ENCODE assay signal across 19 cellular contexts in the genomic region with DNA sequence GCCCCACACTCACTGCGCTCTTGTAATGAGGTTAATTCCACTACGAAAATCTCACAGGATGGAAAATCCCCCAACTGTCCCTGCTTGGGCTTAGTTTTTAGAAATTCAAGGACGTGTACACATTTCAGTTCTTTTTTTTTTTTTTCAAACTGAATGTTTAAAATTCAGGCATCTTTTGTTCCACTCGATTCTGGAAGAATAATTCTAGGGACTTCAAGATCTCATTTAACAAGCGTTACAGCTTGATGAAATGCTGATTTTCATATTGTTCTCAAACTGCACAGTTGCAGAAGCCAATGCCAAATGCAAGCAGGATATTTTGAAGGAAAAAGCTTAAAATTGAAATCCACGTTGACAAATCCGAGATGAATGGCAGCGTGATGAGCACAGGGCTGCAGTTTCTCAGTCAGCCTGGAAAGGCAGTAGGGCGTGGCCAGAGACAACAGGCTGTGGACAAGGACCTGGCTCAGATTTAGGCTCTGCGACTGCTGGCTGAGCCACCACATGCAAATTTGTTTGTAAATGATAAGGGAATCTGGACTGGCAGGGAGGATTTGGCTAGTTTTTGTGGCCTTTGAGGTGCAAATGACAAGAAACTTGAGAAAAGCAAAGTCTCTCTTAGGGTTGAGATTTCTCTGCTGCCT.
"Had no signal": no experiment of that assay in that cellular context is flagged by ENCODE, and none has a peak within 500 bp of the region (broad histone marks: within the 10 kb centered on the region; RNA-seq: fewer than 3 reads in every experiment).

No MANE protein-coding gene starts in this region.

- H3K9me3 ChIP-seq: body of pancreas, lower lobe of right lung, psoas muscle, right lobe of liver, testis had no signal

- H3K27me3 ChIP-seq: body of pancreas, right lobe of liver, testis had no signal

- H3K4me3 ChIP-seq: body of pancreas, lower lobe of right lung, psoas muscle, right lobe of liver, testis had no signal

- H3K9me3 Mint-ChIP-seq: activated naive CD4-positive, alpha-beta T cell treated with anti-CD3 and anti-CD28 coated beads, Interleukin-2, amount 50 U/mL, for 24 hours; activated T-cell treated with anti-CD3 and anti-CD28 coated beads, Interleukin-2, amount 50 U/mL, for 24 hours; natural killer cell treated with Interleukin-12 subunit alpha and Interleukin-12 subunit beta and Interleukin-15 and Interleukin-18, amount 100 ng/mL, for 72 hours had no signal

- H3K27ac Mint-ChIP-seq: activated CD8-positive, alpha-beta memory T cell treated with anti-CD3 and anti-CD28 coated beads, Interleukin-2, amount 10 ng/mL, durations not matched to agents 7 days and 5 days; activated naive CD4-positive, alpha-beta T cell treated with anti-CD3 and anti-CD28 coated beads, Interleukin-2, amount 50 U/mL, for 24 hours; activated T-cell treated with anti-CD3 and anti-CD28 coated beads, Interleukin-2, amount 50 U/mL, for 24 hours; immature natural killer cell; natural killer cell treated with Interleukin-12 subunit alpha and Interleukin-12 subunit beta and Interleukin-15 and Interleukin-18, amount 100 ng/mL, for 72 hours had no signal

- H3K4me3 Mint-ChIP-seq: activated CD8-positive, alpha-beta memory T cell treated with anti-CD3 and anti-CD28 coated beads, Interleukin-2, amount 10 ng/mL, durations not matched to agents 7 days and 5 days; activated naive CD4-positive, alpha-beta T cell treated with anti-CD3 and anti-CD28 coated beads, Interleukin-2, amount 50 U/mL, for 24 hours; activated T-cell treated with anti-CD3 and anti-CD28 coated beads, Interleukin-2, amount 50 U/mL, for 24 hours; immature natural killer cell; natural killer cell treated with Interleukin-12 subunit alpha and Interleukin-12 subunit beta and Interleukin-15 and Interleukin-18, amount 100 ng/mL, for 72 hours had no signal

- H3K4me1 Mint-ChIP-seq: activated CD8-positive, alpha-beta memory T cell treated with anti-CD3 and anti-CD28 coated beads, Interleukin-2, amount 10 ng/mL, durations not matched to agents 7 days and 5 days; activated naive CD4-positive, alpha-beta T cell treated with anti-CD3 and anti-CD28 coated beads, Interleukin-2, amount 50 U/mL, for 24 hours; immature natural killer cell had no signal

- H3K4me1 ChIP-seq: body of pancreas, lower lobe of right lung, psoas muscle, right lobe of liver had no signal

- DNase-seq: activated CD4-positive, alpha-beta T cell treated with anti-CD3 and anti-CD28 coated beads for 1 hour; activated CD4-positive, alpha-beta T cell treated with anti-CD3 and anti-CD28 coated beads, Interleukin-2, amount 50 U/mL, for 48 hours; activated CD8-positive, alpha-beta memory T cell treated with anti-CD3 and anti-CD28 coated beads, Interleukin-2, amount 10 ng/mL, durations not matched to agents 7 days and 5 days; activated effector memory CD4-positive, alpha-beta T cell treated with Interleukin-2 at 50 U/mL for 16 hours; activated T-cell treated with anti-CD3 and anti-CD28 coated beads, Interleukin-2, amount 50 U/mL, for 24 hours; body of pancreas; dermis blood vessel endothelial cell; erythroblast; hippocampal formation; immature natural killer cell; left cardiac atrium; lower lobe of right lung; psoas muscle; right lobe of liver; stimulated activated CD4-positive, alpha-beta T cell treated with anti-CD3 and anti-CD28 coated beads, Interleukin-12 subunit alpha, Interleukin-12 subunit beta, amount 100 ng/mL, for 4 hours; stimulated activated naive CD8-positive, alpha-beta T cell treated with anti-CD3 and anti-CD28 coated beads, Interleukin-15, Interleukin-2, amounts not matched to agents 100 U/mL and 50 U/mL, for 24 hours; testis had no signal

- H3K27ac ChIP-seq: body of pancreas, lower lobe of right lung, psoas muscle, right lobe of liver, testis had no signal

- ATAC-seq: activated CD8-positive, alpha-beta memory T cell treated with anti-CD3 and anti-CD28 coated beads, Interleukin-2, amount 10 ng/mL, durations not matched to agents 7 days and 5 days; body of pancreas; left cardiac atrium; lower lobe of right lung; natural killer cell treated with Interleukin-12 subunit alpha and Interleukin-12 subunit beta and Interleukin-15 and Interleukin-18, amount 100 ng/mL, for 72 hours; psoas muscle; right lobe of liver; stimulated activated naive CD8-positive, alpha-beta T cell treated with anti-CD3 and anti-CD28 coated beads, Interleukin-15, Interleukin-2, amounts not matched to agents 100 U/mL and 50 U/mL, for 24 hours had no signal

- H3K36me3 Mint-ChIP-seq: activated CD8-positive, alpha-beta memory T cell treated with anti-CD3 and anti-CD28 coated beads, Interleukin-2, amount 10 ng/mL, durations not matched to agents 7 days and 5 days; activated naive CD4-positive, alpha-beta T cell treated with anti-CD3 and anti-CD28 coated beads, Interleukin-2, amount 50 U/mL, for 24 hours; immature natural killer cell; natural killer cell treated with Interleukin-12 subunit alpha and Interleukin-12 subunit beta and Interleukin-15 and Interleukin-18, amount 100 ng/mL, for 72 hours had no signal

- H3K36me3 ChIP-seq: lower lobe of right lung, right lobe of liver had no signal
